19 cellular contexts compared by ENCODE assay signal in genomic region chr3:117820900-117821299, GRCh38.
DNase-seq lines count a peak whose midpoint lies in the region; ATAC-seq and TF ChIP-seq lines count a peak whose summit lies in the region.
"Had no signal": no experiment of that assay in that cellular context is flagged by ENCODE, and none has a peak within 500 bp of the region (broad histone marks: within the 10 kb centered on the region; RNA-seq: fewer than 3 reads in every experiment).

No MANE protein-coding gene starts in this region.

- H3K4ac ChIP-seq in mesenchymal stem cell (ENCODE audit: low read depth in 1 of 2, low read length in 2 of 2), result no peak overlapping the region

- no peak overlapping the region for H2BK12ac ChIP-seq in mesenchymal stem cell (ENCODE audit: low read length in 2 of 2)

- H2AK5ac ChIP-seq in mesenchymal stem cell (ENCODE audit: low read length, severe bottlenecking), result no peak overlapping the region

- TF ChIP-seq CTCF in RWPE1 (conservative IDR thresholded peaks at IDR 0.05; ENCODE audit: low read depth) (no peak), epithelial cell of esophagus (IDR thresholded peaks at IDR 0.05; ENCODE audit: insufficient read depth, low read depth, low read length, missing control alignments) (no peak), gastrocnemius medialis (IDR thresholded peaks at IDR 0.05 in 4 of 5, conservative IDR thresholded peaks at IDR 0.05 in 1 of 5) (no peak)

- H3K4me3 ChIP-seq in epithelial cell of esophagus (ENCODE audit: low read length) (no peak overlapping the region), mesenchymal stem cell (ENCODE audit: insufficient read depth in 1 of 2, low read depth in 1 of 2, low read length in 2 of 2) (no peak overlapping the region), gastrocnemius medialis (no peak overlapping the region)
- H3K4me3 ChIP-seq: lower lobe of right lung, SJCRH30, skin epidermis, suprapubic skin had no signal

- H3K4me2 ChIP-seq in mesenchymal stem cell (ENCODE audit: low read length, poor library complexity, severe bottlenecking), result no peak overlapping the region

- intact Hi-C loops in gastrocnemius medialis (cut with DNase I; ENCODE audit: low total_unique reads), result no loop called here

- H3K23ac ChIP-seq in mesenchymal stem cell (ENCODE audit: low read length in 2 of 2), result no peak overlapping the region

- TF ChIP-seq POLR2A in gastrocnemius medialis (IDR thresholded peaks at IDR 0.05), result no peak

- no peak overlapping the region for H2AFZ ChIP-seq in mesenchymal stem cell (ENCODE audit: low read depth, low read length)

- H3K36me3 ChIP-seq in mesenchymal stem cell (ENCODE audit: control insufficient read depth in 1 of 2, insufficient read depth in 2 of 2, low read depth in 1 of 2, low read length in 2 of 2) (no peaks in the 10 kb centered on the region), gastrocnemius medialis (no peaks in the 10 kb centered on the region)
- H3K36me3 ChIP-seq: lower lobe of right lung, SJCRH30, suprapubic skin had no signal

- H3K27me3 ChIP-seq in mesenchymal stem cell (ENCODE audit: control insufficient read depth in 1 of 2, insufficient read depth in 1 of 2, low read length in 2 of 2) (no peaks in the 10 kb centered on the region), gastrocnemius medialis (no peaks in the 10 kb centered on the region)
- H3K27me3 ChIP-seq: SJCRH30, suprapubic skin had no signal

- H4K91ac ChIP-seq in mesenchymal stem cell (ENCODE audit: low read length), result no peak overlapping the region

- H3K18ac ChIP-seq in mesenchymal stem cell (ENCODE audit: low read depth in 1 of 2, low read length in 2 of 2), result no peak overlapping the region

- H3K4me1 ChIP-seq in mesenchymal stem cell (ENCODE audit: control insufficient read depth, insufficient read depth, low read depth, low read length), result no peaks in the 10 kb centered on the region
- no peaks in the 10 kb centered on the region for H3K4me1 ChIP-seq in gastrocnemius medialis
- H3K4me1 ChIP-seq: lower lobe of right lung, SJCRH30, suprapubic skin had no signal

- no peak overlapping the region for H2BK5ac ChIP-seq in mesenchymal stem cell (ENCODE audit: low read depth, low read length, poor library complexity, severe bottlenecking)

- H3K79me1 ChIP-seq in mesenchymal stem cell (replicated peaks; ENCODE audit: low read length, poor library complexity, severe bottlenecking), result no peaks in the 10 kb centered on the region

- in situ Hi-C loops in gastrocnemius medialis (cut with MboI; ENCODE audit: low sequenced_read_pairs in 4 of 4), result no loop called here

- H4K8ac ChIP-seq in mesenchymal stem cell (ENCODE audit: low read length), result no peak overlapping the region

- POLR2A ChIA-PET in RWPE1 (lab: Yijun Ruan, JAX; ENCODE audit: low non-redundant PET), result no interaction called here
- POLR2A ChIA-PET in HEK293T (lab: Yijun Ruan, JAX), result no interaction called here

- peak overlapping the region; percentile 47 for H3K9ac ChIP-seq in mesenchymal stem cell (ENCODE audit: low read length)

- DNase-seq in COLO829 (ENCODE audit: low spot score), result peak; percentile 63
- DNase-seq in RWPE1 (ENCODE audit: low spot score), result peak; percentile 8
- DNase-seq in epithelial cell of esophagus (ENCODE audit: low read depth), result peak; percentile 70
- no peak for DNase-seq in mesenchymal stem cell
- DNase-seq in SIG-M5 treated with dmso at 0.1 percent for 504 hours (lab: John Stamatoyannopoulos, UW; ENCODE audit: unreplicated experiment), result no peak
- DNase-seq in gastrocnemius medialis, result no peak
- DNase-seq in HEK293T (ENCODE audit: extremely low spot score), result no peak
- DNase-seq: activated naive CD8-positive, alpha-beta T cell treated with anti-CD3 and anti-CD28 coated beads, Interleukin-2, amount 50 U/mL, for 24 hours; glutamatergic neuron; HCEC 1CT; lower lobe of right lung; naive B cell; NCI-H1930; NCI-H510A; SJCRH30 had no signal

- ATAC-seq in gastrocnemius medialis (no peak), HG02610 (IDR thresholded peaks at IDR 0.05; ENCODE audit: unreplicated experiment) (no peak)
- ATAC-seq: activated naive CD8-positive, alpha-beta T cell treated with anti-CD3 and anti-CD28 coated beads, Interleukin-2, amount 50 U/mL, for 24 hours; activated T-helper 17 cell treated with anti-CD3 and anti-CD28 coated beads, Interleukin-2, amount 50 U/mL, for 72 hours; lower lobe of right lung had no signal

- CTCF ChIA-PET in RWPE1 (lab: Yijun Ruan, JAX) (interaction anchor here (0.6 kb wide), 1 partner anchor 333 kb away, joined by 4 read pairs; no protein-coding TSS in a partner anchor), HEK293T (lab: Yijun Ruan, JAX) (no interaction called here)

- H3K27ac ChIP-seq in RWPE1, result no peak overlapping the region
- H3K27ac ChIP-seq in mesenchymal stem cell (ENCODE audit: low read length, poor library complexity, severe bottlenecking), result no peak overlapping the region
- H3K27ac ChIP-seq in gastrocnemius medialis, result no peak overlapping the region
- H3K27ac ChIP-seq: lower lobe of right lung, SJCRH30, skin epidermis, suprapubic skin had no signal

- H3K14ac ChIP-seq in mesenchymal stem cell (ENCODE audit: low read length in 2 of 2), result no peak overlapping the region

- no peak overlapping the region for H2BK120ac ChIP-seq in mesenchymal stem cell (ENCODE audit: low read depth, low read length)

- 55% methylated on average over 2 of the region's 2 CpGs for WGBS in mesenchymal stem cell

- H3K9me3 ChIP-seq in mesenchymal stem cell (ENCODE audit: control insufficient read depth, low read length), result no peaks in the 10 kb centered on the region
- H3K9me3 ChIP-seq in gastrocnemius medialis, result no peaks in the 10 kb centered on the region
- H3K9me3 ChIP-seq: lower lobe of right lung, SJCRH30, suprapubic skin had no signal

- H2BK15ac ChIP-seq in mesenchymal stem cell (ENCODE audit: low read depth, poor library complexity, severe bottlenecking), result no peak overlapping the region

TF ChIP-seq in HEK293T, 16 proteins besides CTCF, POLR2A, EP300 and RAD21:
- TF ChIP-seq NFRKB (IDR thresholded peaks at IDR 0.05) (no peak), FOXA1 (IDR thresholded peaks at IDR 0.05) (no peak), L3MBTL2 (conservative IDR thresholded peaks at IDR 0.05) (no peak), TARDBP (IDR thresholded peaks at IDR 0.05) (no peak), SUZ12 (IDR thresholded peaks at IDR 0.05) (no peak), ZNF384 (IDR thresholded peaks at IDR 0.05) (no peak), BHLHE40 (IDR thresholded peaks at IDR 0.05; ENCODE audit: borderline replicate concordance) (no peak), HDGF (IDR thresholded peaks at IDR 0.05; ENCODE audit: borderline replicate concordance) (no peak), LEF1 (IDR thresholded peaks at IDR 0.05; ENCODE audit: borderline replicate concordance) (no peak)

Comparison
In these comparisons a context has a peak if more than half of its experiments do, and no peak if none do; other contexts are left out.
1. DNase-seq: peak in COLO829 (single experiment), RWPE1 (single experiment) and epithelial cell of esophagus (single experiment); none in mesenchymal stem cell (single experiment), SIG-M5 treated with dmso at 0.1 percent for 504 hours (single experiment), gastrocnemius medialis (0 of 2) and HEK293T (single experiment).